In genomic region chr1:193060938-193061337, GRCh38 we compare ENCODE assay signal across 8 cellular contexts. TPM values are rescaled to one million over a fixed set of nuclear protein-coding genes. Genes with fewer than 3 reads are reported as not detected.
DNase-seq lines count a peak whose midpoint lies in the region; ATAC-seq and TF ChIP-seq lines count a peak whose summit lies in the region.

No MANE protein-coding gene starts in this region.

- peak overlapping the region; percentile 86 for H3K4me2 ChIP-seq in smooth muscle cell

- no peaks in the 10 kb centered on the region for H3K9me3 ChIP-seq in smooth muscle cell (replicated peaks; ENCODE audit: low read depth)

- ATAC-seq in stimulated activated naive CD8-positive, alpha-beta T cell treated with anti-CD3 and anti-CD28 coated beads, Interleukin-15, Interleukin-2, amounts not matched to agents 100 U/mL and 50 U/mL, for 24 hours, result no peak
- no peak for ATAC-seq in GM19351 (IDR thresholded peaks at IDR 0.05; ENCODE audit: unreplicated experiment)

- peaks cover 6% of the 10 kb centered on the region for H3F3A ChIP-seq in smooth muscle cell (ENCODE audit: low read depth)

- DNase-seq in stimulated activated naive CD8-positive, alpha-beta T cell treated with anti-CD3 and anti-CD28 coated beads, Interleukin-15, Interleukin-2, amounts not matched to agents 100 U/mL and 50 U/mL, for 24 hours, result no peak
- peak; percentile 3 for DNase-seq in SK-N-DZ (ENCODE audit: low spot score)
- peak; percentile 42 for DNase-seq in fibroblast of mammary gland (ENCODE audit: low read depth)
- no peak for DNase-seq in smooth muscle cell (lab: John Stamatoyannopoulos, UW; ENCODE audit: unreplicated experiment)
- no peak for DNase-seq in NCI-H2196 (lab: John Stamatoyannopoulos, UW; ENCODE audit: unreplicated experiment)
- no peak for DNase-seq in posterior cingulate gyrus

- peaks cover 86% of the 10 kb centered on the region for H3K79me2 ChIP-seq in smooth muscle cell (ENCODE audit: low read depth)

- peaks cover 32% of the 10 kb centered on the region for H3K36me3 Mint-ChIP-seq in stimulated activated naive CD8-positive, alpha-beta T cell treated with anti-CD3 and anti-CD28 coated beads, Interleukin-15, Interleukin-2, amounts not matched to agents 100 ng/mL and 50 ng/mL, for 24 hours (ENCODE audit: low read depth)

- H3K27ac ChIP-seq in smooth muscle cell (ENCODE audit: low read depth), result peak overlapping the region; percentile 94

- H3K4me1 Mint-ChIP-seq in stimulated activated naive CD8-positive, alpha-beta T cell treated with anti-CD3 and anti-CD28 coated beads, Interleukin-15, Interleukin-2, amounts not matched to agents 100 ng/mL and 50 ng/mL, for 24 hours (ENCODE audit: low read depth), result peaks cover 69% of the 10 kb centered on the region

- peaks cover 17% of the 10 kb centered on the region for H3K4me1 ChIP-seq in smooth muscle cell (ENCODE audit: low read depth)

- no peaks in the 10 kb centered on the region for H3K27me3 ChIP-seq in smooth muscle cell (ENCODE audit: low read depth)

- no peaks in the 10 kb centered on the region for H3K27me3 Mint-ChIP-seq in stimulated activated naive CD8-positive, alpha-beta T cell treated with anti-CD3 and anti-CD28 coated beads, Interleukin-15, Interleukin-2, amounts not matched to agents 100 ng/mL and 50 ng/mL, for 24 hours

- H2AFZ ChIP-seq in smooth muscle cell (ENCODE audit: low read depth), result no peak overlapping the region

- intact Hi-C loops in posterior cingulate gyrus (cut with DNase I), result no loop called here

- peak overlapping the region; percentile 93 for H3K9ac ChIP-seq in smooth muscle cell (ENCODE audit: low read depth)

- no peaks in the 10 kb centered on the region for H3K9me3 Mint-ChIP-seq in stimulated activated naive CD8-positive, alpha-beta T cell treated with anti-CD3 and anti-CD28 coated beads, Interleukin-15, Interleukin-2, amounts not matched to agents 100 ng/mL and 50 ng/mL, for 24 hours

- H4K20me1 ChIP-seq in smooth muscle cell (ENCODE audit: low read depth), result peaks cover 53% of the 10 kb centered on the region

- H3K27ac Mint-ChIP-seq in stimulated activated naive CD8-positive, alpha-beta T cell treated with anti-CD3 and anti-CD28 coated beads, Interleukin-15, Interleukin-2, amounts not matched to agents 100 ng/mL and 50 ng/mL, for 24 hours, result peak overlapping the region; percentile 61

- TF ChIP-seq CTCF in fibroblast of mammary gland (conservative IDR thresholded peaks at IDR 0.05; ENCODE audit: control insufficient read depth, insufficient read depth, low read depth, low read length), result no peak
- TF ChIP-seq CTCF in smooth muscle cell (IDR thresholded peaks at IDR 0.05; ENCODE audit: borderline replicate concordance, insufficient read depth, poor library complexity, severe bottlenecking), result no peak

- WGBS in smooth muscle cell (ENCODE audit: low lambda C conversion rate), result 31% methylated on average over 2 of the region's 2 CpGs

- peak overlapping the region; percentile 95 for H3K4me3 ChIP-seq in fibroblast of mammary gland (ENCODE audit: control insufficient read depth, low read depth, low read length)
- H3K4me3 ChIP-seq in smooth muscle cell, result peak overlapping the region; percentile 85

- peak overlapping the region; percentile 93 for H3K4me3 Mint-ChIP-seq in stimulated activated naive CD8-positive, alpha-beta T cell treated with anti-CD3 and anti-CD28 coated beads, Interleukin-15, Interleukin-2, amounts not matched to agents 100 ng/mL and 50 ng/mL, for 24 hours

- H3K36me3 ChIP-seq in smooth muscle cell (ENCODE audit: low read depth), result no peaks in the 10 kb centered on the region

RNA-seq across cellular contexts. Expression of gene RO60, which starts 1.5 kb away (rescaled TPM):
- 27.8 and 28.9 TPM in 2 replicates for polyA plus RNA-seq in SK-N-DZ (2014; cell fraction: cytosol; rRNA removed)
- 11.9 and 13.3 TPM in 2 replicates for polyA plus RNA-seq in SK-N-DZ (2014; cell fraction: nucleus; rRNA removed)
- 124 and 144 TPM in 2 replicates for total RNA-seq in smooth muscle cell
- 100 and 114 TPM in 2 replicates for polyA plus RNA-seq in smooth muscle cell

RNA-seq across cellular contexts. Expression of gene UCHL5, which starts 1.8 kb away (rescaled TPM):
- 25.3 and 30.2 TPM in 2 replicates for polyA plus RNA-seq in SK-N-DZ (2014; cell fraction: cytosol; rRNA removed)
- 24.5 and 33.4 TPM in 2 replicates for polyA plus RNA-seq in SK-N-DZ (2014; cell fraction: nucleus; rRNA removed)
- 35.6 and 41.7 TPM in 2 replicates for total RNA-seq in smooth muscle cell
- 22.2 and 23.5 TPM in 2 replicates for polyA plus RNA-seq in smooth muscle cell

RNA-seq across cellular contexts. Expression of gene GLRX2, which starts 44.3 kb away (rescaled TPM):
- 13.9 and 14.7 TPM in 2 replicates for polyA plus RNA-seq in SK-N-DZ (2014; cell fraction: cytosol; rRNA removed)
- 12.5 and 22.0 TPM in 2 replicates for polyA plus RNA-seq in SK-N-DZ (2014; cell fraction: nucleus; rRNA removed)
- 14.8 and 25.9 TPM in 2 replicates for total RNA-seq in smooth muscle cell
- 21.7 and 25.7 TPM in 2 replicates for polyA plus RNA-seq in smooth muscle cell

Comparison
In these comparisons a context has a peak if more than half of its experiments do, and no peak if none do; other contexts are left out.
1. DNase-seq: peak in SK-N-DZ (single experiment) and fibroblast of mammary gland (single experiment); none in stimulated activated naive CD8-positive, alpha-beta T cell treated with anti-CD3 and anti-CD28 coated beads, Interleukin-15, Interleukin-2, amounts not matched to agents 100 U/mL and 50 U/mL, for 24 hours (single experiment), smooth muscle cell (single experiment), NCI-H2196 (single experiment) and posterior cingulate gyrus (0 of 10).